8 cellular contexts compared by ENCODE assay signal in genomic region chrX:124406294-124407013, GRCh38.
DNase-seq lines count a peak whose midpoint lies in the region; ATAC-seq and TF ChIP-seq lines count a peak whose summit lies in the region.

No MANE protein-coding gene starts in this region.

- no peak for TF ChIP-seq POLR2A in gastrocnemius medialis (IDR thresholded peaks at IDR 0.05)

- ATAC-seq in GM21515 (IDR thresholded peaks at IDR 0.05; ENCODE audit: unreplicated experiment) (peak; percentile 87), gastrocnemius medialis (peak in 1 of 2 donors; percentile 66)

- H3K27me3 ChIP-seq in cardiac muscle cell (no peaks in the 10 kb centered on the region), gastrocnemius medialis (no peaks in the 10 kb centered on the region)

- CTCF ChIA-PET in activated naive CD4-positive, alpha-beta T cell treated with anti-CD3 and anti-CD28 coated beads, Interleukin-2, amount 10 ng/mL, durations not matched to agents 7 days and 5 days (lab: Charles Lee): interaction anchor here (0.8 to 2.5 kb wide), 10 partner anchors 10 to 725 kb away, joined by 3 to 12 read pairs (median 4); no protein-coding TSS in a partner anchor

- H3K4me3 ChIP-seq in cardiac muscle cell (no peak overlapping the region), gastrocnemius medialis (no peak overlapping the region)

- H3K4me1 ChIP-seq in cardiac muscle cell (ENCODE audit: low read depth): no peaks in the 10 kb centered on the region
- no peaks in the 10 kb centered on the region for H3K4me1 ChIP-seq in gastrocnemius medialis

- intact Hi-C loops in gastrocnemius medialis (cut with DNase I; ENCODE audit: low total_unique reads): no loop called here

- DNase-seq in DMS53 (lab: John Stamatoyannopoulos, UW) (peak; percentile 81), SK-N-DZ (ENCODE audit: low spot score) (peak; percentile 59), cardiac muscle cell (ENCODE audit: low read depth in 1 of 2, low spot score in 1 of 2) (peak; percentile 53 to 74), gastrocnemius medialis (peak; percentile 13 to 18), OCI-M2 (lab: John Stamatoyannopoulos, UW; ENCODE audit: unreplicated experiment) (no peak)
- DNase-seq in activated naive CD4-positive, alpha-beta T cell treated with anti-CD3 and anti-CD28 coated beads, Interleukin-2, amount 10 ng/mL, durations not matched to agents 7 days and 5 days: peak; percentile 67

- peaks cover 2% of the 10 kb centered on the region for H3K4me1 Mint-ChIP-seq in activated naive CD4-positive, alpha-beta T cell treated with anti-CD3 and anti-CD28 coated beads, Interleukin-2, amount 10 ng/mL, durations not matched to agents 7 days and 5 days

- in situ Hi-C loops in gastrocnemius medialis (cut with MboI; ENCODE audit: low sequenced_read_pairs in 4 of 4): no loop called here

- H3K4me3 Mint-ChIP-seq in activated naive CD4-positive, alpha-beta T cell treated with anti-CD3 and anti-CD28 coated beads, Interleukin-2, amount 10 ng/mL, durations not matched to agents 7 days and 5 days: no peak overlapping the region

- H3K9me3 ChIP-seq in KOPT-K1 (ENCODE audit: insufficient read depth, low read length, poor library complexity, severe bottlenecking): no peaks in the 10 kb centered on the region
- H3K9me3 ChIP-seq in cardiac muscle cell (ENCODE audit: low read depth): no peaks in the 10 kb centered on the region
- no peaks in the 10 kb centered on the region for H3K9me3 ChIP-seq in gastrocnemius medialis

- H3K27ac ChIP-seq in KOPT-K1 (ENCODE audit: low read depth, low read length, poor library complexity, severe bottlenecking): peak overlapping the region; percentile 99
- H3K27ac ChIP-seq in cardiac muscle cell: no peak overlapping the region
- no peak overlapping the region for H3K27ac ChIP-seq in gastrocnemius medialis

- no peaks in the 10 kb centered on the region for H3K36me3 Mint-ChIP-seq in activated naive CD4-positive, alpha-beta T cell treated with anti-CD3 and anti-CD28 coated beads, Interleukin-2, amount 10 ng/mL, durations not matched to agents 7 days and 5 days

- no peak overlapping the region for H3K27ac Mint-ChIP-seq in activated naive CD4-positive, alpha-beta T cell treated with anti-CD3 and anti-CD28 coated beads, Interleukin-2, amount 10 ng/mL, durations not matched to agents 7 days and 5 days

- peaks cover 7% of the 10 kb centered on the region for H3K27me3 Mint-ChIP-seq in activated naive CD4-positive, alpha-beta T cell treated with anti-CD3 and anti-CD28 coated beads, Interleukin-2, amount 10 ng/mL, durations not matched to agents 7 days and 5 days

- no peaks in the 10 kb centered on the region for H3K9me3 Mint-ChIP-seq in activated naive CD4-positive, alpha-beta T cell treated with anti-CD3 and anti-CD28 coated beads, Interleukin-2, amount 10 ng/mL, durations not matched to agents 7 days and 5 days

- no peaks in the 10 kb centered on the region for H3K36me3 ChIP-seq in KOPT-K1 (ENCODE audit: insufficient read depth, low read length)
- no peaks in the 10 kb centered on the region for H3K36me3 ChIP-seq in cardiac muscle cell
- H3K36me3 ChIP-seq in gastrocnemius medialis: no peaks in the 10 kb centered on the region

- TF ChIP-seq CTCF in cardiac muscle cell (IDR thresholded peaks at IDR 0.05; ENCODE audit: low read depth, low read length): peak; percentile 46
- peak in 4 of 5 experiments; percentile 18 to 49 (median 45) for TF ChIP-seq CTCF in gastrocnemius medialis (IDR thresholded peaks at IDR 0.05 in 4 of 5, conservative IDR thresholded peaks at IDR 0.05 in 1 of 5)
